Comparison of ENCODE assay signal across 1 cellular context in the genomic region with DNA sequence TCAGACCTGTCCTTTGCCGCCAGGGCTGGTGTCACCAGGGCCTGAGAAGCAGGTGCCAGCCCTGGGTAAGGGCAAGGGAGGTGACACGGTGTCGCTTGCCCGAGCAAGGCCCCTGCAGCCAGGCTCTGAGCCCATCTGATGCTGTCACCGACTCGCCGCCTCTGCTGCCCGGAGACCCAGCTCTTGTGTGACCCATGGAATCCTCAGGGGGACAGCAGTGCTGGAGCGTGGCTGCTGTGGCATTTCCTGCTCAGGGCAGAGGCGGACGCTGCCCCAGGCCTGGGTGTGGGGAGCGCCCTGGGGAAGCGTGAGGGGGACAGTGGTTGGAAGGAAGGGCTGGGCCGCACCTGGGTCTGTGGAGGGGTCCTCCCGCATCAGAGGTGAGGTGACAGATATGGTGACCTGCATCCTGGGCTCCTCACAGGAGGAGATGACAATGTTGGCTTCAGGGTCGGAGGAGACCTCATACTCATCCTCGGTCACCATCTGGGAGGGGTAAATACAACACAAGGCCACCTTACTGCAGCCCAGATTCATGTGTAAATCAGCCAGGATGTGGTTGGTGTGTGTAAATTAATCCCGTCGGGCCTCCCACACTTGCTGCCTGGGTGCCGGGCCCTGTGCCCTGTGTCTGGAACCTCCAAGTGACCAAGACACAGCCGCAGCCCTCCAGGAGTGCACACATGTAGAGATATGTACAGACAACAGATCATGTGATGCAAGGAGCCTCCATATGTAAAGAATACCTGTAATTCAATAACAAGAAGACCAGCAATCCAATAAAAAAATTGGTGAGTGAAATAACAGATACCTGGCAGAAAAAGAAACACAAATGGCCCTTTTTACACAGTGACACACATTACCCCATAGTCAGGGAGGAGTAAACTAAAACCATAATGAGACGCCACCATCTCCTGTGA.
TF ChIP-seq lines count a peak whose summit lies in the region.

No MANE protein-coding gene starts in this region.

TF ChIP-seq in K562, 482 proteins besides CTCF, POLR2A, EP300 and RAD21:
- TF ChIP-seq, protein P1, sequence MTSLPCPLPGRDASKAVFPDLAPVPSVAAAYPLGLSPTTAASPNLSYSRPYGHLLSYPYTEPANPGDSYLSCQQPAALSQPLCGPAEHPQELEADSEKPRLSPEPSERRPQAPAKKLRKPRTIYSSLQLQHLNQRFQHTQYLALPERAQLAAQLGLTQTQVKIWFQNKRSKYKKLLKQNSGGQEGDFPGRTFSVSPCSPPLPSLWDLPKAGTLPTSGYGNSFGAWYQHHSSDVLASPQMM (CRISPR knock-in tag; IDR thresholded peaks at IDR 0.05) = no peak
- TF ChIP-seq, protein P2, sequence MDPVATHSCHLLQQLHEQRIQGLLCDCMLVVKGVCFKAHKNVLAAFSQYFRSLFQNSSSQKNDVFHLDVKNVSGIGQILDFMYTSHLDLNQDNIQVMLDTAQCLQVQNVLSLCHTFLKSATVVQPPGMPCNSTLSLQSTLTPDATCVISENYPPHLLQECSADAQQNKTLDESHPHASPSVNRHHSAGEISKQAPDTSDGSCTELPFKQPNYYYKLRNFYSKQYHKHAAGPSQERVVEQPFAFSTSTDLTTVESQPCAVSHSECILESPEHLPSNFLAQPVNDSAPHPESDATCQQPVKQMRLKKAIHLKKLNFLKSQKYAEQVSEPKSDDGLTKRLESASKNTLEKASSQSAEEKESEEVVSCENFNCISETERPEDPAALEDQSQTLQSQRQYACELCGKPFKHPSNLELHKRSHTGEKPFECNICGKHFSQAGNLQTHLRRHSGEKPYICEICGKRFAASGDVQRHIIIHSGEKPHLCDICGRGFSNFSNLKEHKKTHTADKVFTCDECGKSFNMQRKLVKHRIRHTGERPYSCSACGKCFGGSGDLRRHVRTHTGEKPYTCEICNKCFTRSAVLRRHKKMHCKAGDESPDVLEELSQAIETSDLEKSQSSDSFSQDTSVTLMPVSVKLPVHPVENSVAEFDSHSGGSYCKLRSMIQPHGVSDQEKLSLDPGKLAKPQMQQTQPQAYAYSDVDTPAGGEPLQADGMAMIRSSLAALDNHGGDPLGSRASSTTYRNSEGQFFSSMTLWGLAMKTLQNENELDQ (CRISPR knock-in tag; IDR thresholded peaks at IDR 0.05; ENCODE audit: borderline replicate concordance) = no peak
- TF ChIP-seq TRIM24 (IDR thresholded peaks at IDR 0.05) (no peak), IRF2 (CRISPR knock-in tag; IDR thresholded peaks at IDR 0.05) (no peak), ZNF436 (CRISPR knock-in tag; IDR thresholded peaks at IDR 0.05) (no peak), LCOR (CRISPR knock-in tag; IDR thresholded peaks at IDR 0.05) (no peak), ZNF764 (CRISPR knock-in tag; IDR thresholded peaks at IDR 0.05; ENCODE audit: low read depth) (no peak), FUS (optimal IDR thresholded peaks at IDR 0.05; ENCODE audit: low read depth, low read length) (no peak), RBM25 (IDR thresholded peaks at IDR 0.05; ENCODE audit: low read depth, low read length, severe bottlenecking) (peak; percentile 58), HDAC6 (IDR thresholded peaks at IDR 0.05; ENCODE audit: low read depth, low read length) (no peak), CBX1 (IDR thresholded peaks at IDR 0.05; ENCODE audit: low read depth) (0 out of 2 replicates have a peak, but pooled peaks have one; percentile 36), SMARCA5 (IDR thresholded peaks at IDR 0.05) (0 out of 2 replicates have a peak, but pooled peaks have one; percentile 16), KDM1A (IDR thresholded peaks at IDR 0.05) (peak; percentile 28 to 55; a peak in 1 of 4 replicates), CHD4 (IDR thresholded peaks at IDR 0.05; ENCODE audit: insufficient read depth, insufficient replicate concordance, low read depth, low read length, poor library complexity, severe bottlenecking) (no peak), ZNF133 (CRISPR knock-in tag; IDR thresholded peaks at IDR 0.05) (no peak), CBFA2T2 (conservative IDR thresholded peaks at IDR 0.05) (no peak), ADNP (tag; IDR thresholded peaks at IDR 0.05) (0 out of 2 replicates have a peak, but pooled peaks have one; percentile 40), U2AF1 (optimal IDR thresholded peaks at IDR 0.05; ENCODE audit: low read depth, low read length) (no peak), SMARCA4 (IDR thresholded peaks at IDR 0.05) (no peak), XRCC5 (IDR thresholded peaks at IDR 0.05; ENCODE audit: low read depth, low read length) (no peak), BRF1 (IDR thresholded peaks at IDR 0.05; ENCODE audit: borderline replicate concordance, extremely low read depth, insufficient read length) (no peak), ELF2 (CRISPR knock-in tag; IDR thresholded peaks at IDR 0.05) (no peak), BCOR (IDR thresholded peaks at IDR 0.05) (peak; percentile 63), ETV1 (tag; conservative IDR thresholded peaks at IDR 0.05; ENCODE audit: low read depth) (no peak), RBFOX2 (IDR thresholded peaks at IDR 0.05; ENCODE audit: low read depth, low read length) (peak; percentile 32; the same call in 1 of the 2 replicates), RCOR1 (IDR thresholded peaks at IDR 0.05; ENCODE audit: borderline replicate concordance in 1 of 2, low read depth in 2 of 2, low read length in 2 of 2) (peak in 1 of 2 experiments; percentile 54; a peak in 1 of 4 replicates)
- TF ChIP-seq, protein P3, sequence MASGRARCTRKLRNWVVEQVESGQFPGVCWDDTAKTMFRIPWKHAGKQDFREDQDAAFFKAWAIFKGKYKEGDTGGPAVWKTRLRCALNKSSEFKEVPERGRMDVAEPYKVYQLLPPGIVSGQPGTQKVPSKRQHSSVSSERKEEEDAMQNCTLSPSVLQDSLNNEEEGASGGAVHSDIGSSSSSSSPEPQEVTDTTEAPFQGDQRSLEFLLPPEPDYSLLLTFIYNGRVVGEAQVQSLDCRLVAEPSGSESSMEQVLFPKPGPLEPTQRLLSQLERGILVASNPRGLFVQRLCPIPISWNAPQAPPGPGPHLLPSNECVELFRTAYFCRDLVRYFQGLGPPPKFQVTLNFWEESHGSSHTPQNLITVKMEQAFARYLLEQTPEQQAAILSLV (tag; IDR thresholded peaks at IDR 0.05) = no peak
- TF ChIP-seq, protein P4, sequence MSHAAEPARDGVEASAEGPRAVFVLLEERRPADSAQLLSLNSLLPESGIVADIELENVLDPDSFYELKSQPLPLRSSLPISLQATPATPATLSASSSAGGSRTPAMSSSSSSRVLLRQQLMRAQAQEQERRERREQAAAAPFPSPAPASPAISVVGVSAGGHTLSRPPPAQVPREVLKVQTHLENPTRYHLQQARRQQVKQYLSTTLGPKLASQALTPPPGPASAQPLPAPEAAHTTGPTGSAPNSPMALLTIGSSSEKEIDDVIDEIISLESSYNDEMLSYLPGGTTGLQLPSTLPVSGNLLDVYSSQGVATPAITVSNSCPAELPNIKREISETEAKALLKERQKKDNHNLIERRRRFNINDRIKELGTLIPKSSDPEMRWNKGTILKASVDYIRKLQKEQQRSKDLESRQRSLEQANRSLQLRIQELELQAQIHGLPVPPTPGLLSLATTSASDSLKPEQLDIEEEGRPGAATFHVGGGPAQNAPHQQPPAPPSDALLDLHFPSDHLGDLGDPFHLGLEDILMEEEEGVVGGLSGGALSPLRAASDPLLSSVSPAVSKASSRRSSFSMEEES (CRISPR knock-in tag; IDR thresholded peaks at IDR 0.05) = peak; percentile 40
- TF ChIP-seq, protein P5, sequence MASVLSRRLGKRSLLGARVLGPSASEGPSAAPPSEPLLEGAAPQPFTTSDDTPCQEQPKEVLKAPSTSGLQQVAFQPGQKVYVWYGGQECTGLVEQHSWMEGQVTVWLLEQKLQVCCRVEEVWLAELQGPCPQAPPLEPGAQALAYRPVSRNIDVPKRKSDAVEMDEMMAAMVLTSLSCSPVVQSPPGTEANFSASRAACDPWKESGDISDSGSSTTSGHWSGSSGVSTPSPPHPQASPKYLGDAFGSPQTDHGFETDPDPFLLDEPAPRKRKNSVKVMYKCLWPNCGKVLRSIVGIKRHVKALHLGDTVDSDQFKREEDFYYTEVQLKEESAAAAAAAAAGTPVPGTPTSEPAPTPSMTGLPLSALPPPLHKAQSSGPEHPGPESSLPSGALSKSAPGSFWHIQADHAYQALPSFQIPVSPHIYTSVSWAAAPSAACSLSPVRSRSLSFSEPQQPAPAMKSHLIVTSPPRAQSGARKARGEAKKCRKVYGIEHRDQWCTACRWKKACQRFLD (CRISPR knock-in tag; IDR thresholded peaks at IDR 0.05) = 0 out of 2 replicates have a peak, but pooled peaks have one; percentile 27
- TF ChIP-seq, protein P6, sequence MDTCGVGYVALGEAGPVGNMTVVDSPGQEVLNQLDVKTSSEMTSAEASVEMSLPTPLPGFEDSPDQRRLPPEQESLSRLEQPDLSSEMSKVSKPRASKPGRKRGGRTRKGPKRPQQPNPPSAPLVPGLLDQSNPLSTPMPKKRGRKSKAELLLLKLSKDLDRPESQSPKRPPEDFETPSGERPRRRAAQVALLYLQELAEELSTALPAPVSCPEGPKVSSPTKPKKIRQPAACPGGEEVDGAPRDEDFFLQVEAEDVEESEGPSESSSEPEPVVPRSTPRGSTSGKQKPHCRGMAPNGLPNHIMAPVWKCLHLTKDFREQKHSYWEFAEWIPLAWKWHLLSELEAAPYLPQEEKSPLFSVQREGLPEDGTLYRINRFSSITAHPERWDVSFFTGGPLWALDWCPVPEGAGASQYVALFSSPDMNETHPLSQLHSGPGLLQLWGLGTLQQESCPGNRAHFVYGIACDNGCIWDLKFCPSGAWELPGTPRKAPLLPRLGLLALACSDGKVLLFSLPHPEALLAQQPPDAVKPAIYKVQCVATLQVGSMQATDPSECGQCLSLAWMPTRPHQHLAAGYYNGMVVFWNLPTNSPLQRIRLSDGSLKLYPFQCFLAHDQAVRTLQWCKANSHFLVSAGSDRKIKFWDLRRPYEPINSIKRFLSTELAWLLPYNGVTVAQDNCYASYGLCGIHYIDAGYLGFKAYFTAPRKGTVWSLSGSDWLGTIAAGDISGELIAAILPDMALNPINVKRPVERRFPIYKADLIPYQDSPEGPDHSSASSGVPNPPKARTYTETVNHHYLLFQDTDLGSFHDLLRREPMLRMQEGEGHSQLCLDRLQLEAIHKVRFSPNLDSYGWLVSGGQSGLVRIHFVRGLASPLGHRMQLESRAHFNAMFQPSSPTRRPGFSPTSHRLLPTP (IDR thresholded peaks at IDR 0.05; ENCODE audit: borderline replicate concordance, extremely low read depth, insufficient read length) = no peak
- TF ChIP-seq, protein P7, sequence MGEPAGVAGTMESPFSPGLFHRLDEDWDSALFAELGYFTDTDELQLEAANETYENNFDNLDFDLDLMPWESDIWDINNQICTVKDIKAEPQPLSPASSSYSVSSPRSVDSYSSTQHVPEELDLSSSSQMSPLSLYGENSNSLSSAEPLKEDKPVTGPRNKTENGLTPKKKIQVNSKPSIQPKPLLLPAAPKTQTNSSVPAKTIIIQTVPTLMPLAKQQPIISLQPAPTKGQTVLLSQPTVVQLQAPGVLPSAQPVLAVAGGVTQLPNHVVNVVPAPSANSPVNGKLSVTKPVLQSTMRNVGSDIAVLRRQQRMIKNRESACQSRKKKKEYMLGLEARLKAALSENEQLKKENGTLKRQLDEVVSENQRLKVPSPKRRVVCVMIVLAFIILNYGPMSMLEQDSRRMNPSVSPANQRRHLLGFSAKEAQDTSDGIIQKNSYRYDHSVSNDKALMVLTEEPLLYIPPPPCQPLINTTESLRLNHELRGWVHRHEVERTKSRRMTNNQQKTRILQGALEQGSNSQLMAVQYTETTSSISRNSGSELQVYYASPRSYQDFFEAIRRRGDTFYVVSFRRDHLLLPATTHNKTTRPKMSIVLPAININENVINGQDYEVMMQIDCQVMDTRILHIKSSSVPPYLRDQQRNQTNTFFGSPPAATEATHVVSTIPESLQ (CRISPR knock-in tag; IDR thresholded peaks at IDR 0.05) = no peak
- TF ChIP-seq, protein P8, sequence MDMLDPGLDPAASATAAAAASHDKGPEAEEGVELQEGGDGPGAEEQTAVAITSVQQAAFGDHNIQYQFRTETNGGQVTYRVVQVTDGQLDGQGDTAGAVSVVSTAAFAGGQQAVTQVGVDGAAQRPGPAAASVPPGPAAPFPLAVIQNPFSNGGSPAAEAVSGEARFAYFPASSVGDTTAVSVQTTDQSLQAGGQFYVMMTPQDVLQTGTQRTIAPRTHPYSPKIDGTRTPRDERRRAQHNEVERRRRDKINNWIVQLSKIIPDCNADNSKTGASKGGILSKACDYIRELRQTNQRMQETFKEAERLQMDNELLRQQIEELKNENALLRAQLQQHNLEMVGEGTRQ (CRISPR knock-in tag; IDR thresholded peaks at IDR 0.05) = 0 out of 2 replicates have a peak, but pooled peaks have one; percentile 9
